Comparison of ENCODE assay signal across 9 cellular contexts in the genomic region with DNA sequence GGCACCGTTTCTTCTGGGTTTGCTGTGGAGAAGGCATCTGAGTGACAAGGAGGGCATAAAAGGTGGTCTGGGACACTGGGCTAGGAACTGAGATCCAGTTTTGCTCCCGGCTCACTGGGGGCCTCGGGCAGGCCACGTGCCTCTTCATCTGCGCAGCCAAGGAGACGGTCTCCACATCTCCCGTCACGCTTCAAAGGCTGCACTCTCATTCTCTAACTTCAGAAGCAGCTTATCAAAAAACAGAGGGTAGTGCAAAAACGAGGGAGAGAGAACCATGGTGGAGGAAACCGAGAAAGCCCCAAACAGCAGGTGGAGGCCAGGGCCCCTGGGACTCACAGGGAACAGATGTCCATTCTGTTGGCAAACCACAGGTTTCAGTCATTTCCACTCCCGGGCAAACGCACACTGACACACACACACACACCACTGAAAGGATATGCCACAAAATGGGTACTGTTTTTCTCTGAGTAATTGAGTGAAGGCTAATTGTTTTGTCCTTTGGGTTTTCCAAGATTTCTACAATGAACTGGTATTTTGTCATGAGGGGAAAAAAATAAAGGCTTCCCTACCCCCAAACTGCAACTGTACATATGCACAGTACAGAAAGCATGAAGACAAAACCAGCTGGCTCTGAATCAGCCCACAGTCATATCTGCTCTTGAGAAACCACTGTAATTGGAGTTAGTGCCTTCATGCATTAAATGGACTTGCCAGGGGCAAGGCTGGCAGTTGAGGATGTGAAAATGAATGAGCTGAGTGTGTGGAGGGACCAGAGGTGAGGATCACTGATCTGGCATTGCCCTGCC.
A peak's percentile ranks its signal among the peaks of the same experiment; 100 is the strongest.
DNase-seq lines count a peak whose midpoint lies in the region; ATAC-seq, FAIRE-seq and TF ChIP-seq lines count a peak whose summit lies in the region.
"Had no signal": no experiment of that assay in that cellular context is flagged by ENCODE, and none has a peak within 500 bp of the region (broad histone marks: within the 10 kb centered on the region; RNA-seq: fewer than 3 reads in every experiment).

No MANE protein-coding gene starts in this region.

- FAIRE-seq in astrocyte (lab: Jason Lieb, UNC) = no peak

- peak overlapping the region; percentile 76 for H4K91ac ChIP-seq in IMR-90 (ENCODE audit: insufficient read depth, low read depth, low read length)

- H3K79me2 ChIP-seq in astrocyte (ENCODE audit: insufficient read depth, low read length) = no peaks in the 10 kb centered on the region

- H3K9me3 Mint-ChIP-seq in astrocyte (ENCODE audit: unreplicated experiment) = peaks cover 2% of the 10 kb centered on the region
- no peaks in the 10 kb centered on the region for H3K9me3 Mint-ChIP-seq in immature natural killer cell
- H3K9me3 Mint-ChIP-seq: natural killer cell treated with Interleukin-12 subunit alpha and Interleukin-12 subunit beta and Interleukin-15 and Interleukin-18, amount 100 ng/mL, for 72 hours had no signal

- dilution Hi-C loops in IMR-90 (cut with HindIII; ENCODE audit: low sequenced_read_pairs, unreplicated experiment) = no loop called here

- peaks cover 6% of the 10 kb centered on the region for H3K36me3 Mint-ChIP-seq in astrocyte (ENCODE audit: low read depth, unreplicated experiment)
- no peaks in the 10 kb centered on the region for H3K36me3 Mint-ChIP-seq in immature natural killer cell
- H3K36me3 Mint-ChIP-seq: natural killer cell treated with Interleukin-12 subunit alpha and Interleukin-12 subunit beta and Interleukin-15 and Interleukin-18, amount 100 ng/mL, for 72 hours had no signal

- peak overlapping the region; percentile 88 for H2BK120ac ChIP-seq in IMR-90 (ENCODE audit: low read depth, low read length)

- no peak overlapping the region for H3K4me3 ChIP-seq in IMR-90 (ENCODE audit: insufficient read depth, low read depth, low read length)
- no peak overlapping the region for H3K4me3 ChIP-seq in astrocyte (ENCODE audit: insufficient read depth, low read depth, low read length)
- H3K4me3 ChIP-seq in gastrocnemius medialis = no peak overlapping the region

- H3K4me1 ChIP-seq in IMR-90 (ENCODE audit: control insufficient read depth, insufficient read depth, low read length) (peaks cover 34% of the 10 kb centered on the region), astrocyte (ENCODE audit: insufficient read depth, low read length) (peaks cover 51% of the 10 kb centered on the region), gastrocnemius medialis (peaks cover 38 to 54% of the 10 kb centered on the region in 2 donors)

- CTCF ChIA-PET in IMR-90 (lab: Yijun Ruan, JAX) = interaction anchor here (0.8 to 1.3 kb wide), 2 partner anchors 32 to 81 kb away, joined by 3 to 4 read pairs; no protein-coding TSS in a partner anchor

- H2AK9ac ChIP-seq in IMR-90 (replicated peaks; ENCODE audit: low read depth, low read length, poor library complexity) = peak overlapping the region; percentile 85

- H3K27ac ChIP-seq in IMR-90 (ENCODE audit: insufficient read depth, low read length) (peak overlapping the region; percentile 32; the same call in 1 of the 2 replicates), astrocyte (ENCODE audit: low read depth, low read length) (peak overlapping the region; percentile 36), gastrocnemius medialis (peak overlapping the region; percentile 63 to 86 (median 76))

- H3K36me3 ChIP-seq in IMR-90 (ENCODE audit: control insufficient read depth, insufficient read depth, low read length) (no peaks in the 10 kb centered on the region; the same call in 1 of the 2 replicates), astrocyte (ENCODE audit: insufficient read depth, low read length) (no peaks in the 10 kb centered on the region), gastrocnemius medialis (no peaks in the 10 kb centered on the region)

- 0 out of 2 replicates have a peak overlapping the region, but pooled peaks have one; percentile 19 for H3K56ac ChIP-seq in IMR-90 (ENCODE audit: extremely low read depth, insufficient read depth, low read length)

- no TSS peak for BruUV-seq in IMR-90 (replicated peaks; lab: Mats Ljungman, UMichigan)

- peak overlapping the region; percentile 71; the same call in 2 of the 3 replicates for H2BK15ac ChIP-seq in IMR-90 (ENCODE audit: low read depth, low read length)

- H4K5ac ChIP-seq in IMR-90 (ENCODE audit: low read depth, low read length) = peak overlapping the region; percentile 42; the same call in 1 of the 2 replicates

- TF ChIP-seq RAD21 in IMR-90 (IDR thresholded peaks at IDR 0.05; ENCODE audit: low read length) = no peak

- peak overlapping the region; percentile 95 for H2AK5ac ChIP-seq in IMR-90 (ENCODE audit: low read depth, low read length)

- intact Hi-C loops in IMR-90 (cut with micrococcal nuclease) (no loop called here), gastrocnemius medialis (cut with DNase I; ENCODE audit: low total_unique reads) (loop anchor here (1.0 kb wide), 1 partner anchor 72 kb away; a partner anchor contains a TSS)

- H3K9me1 ChIP-seq in IMR-90 (ENCODE audit: insufficient read depth, low read length) = peaks cover 61% of the 10 kb centered on the region

- H3K9ac ChIP-seq in IMR-90 (ENCODE audit: low read depth, low read length) = no peak overlapping the region; the same call in 1 of the 2 replicates
- H3K9ac ChIP-seq in astrocyte (ENCODE audit: low read length) = peak overlapping the region; percentile 36

- H2AFZ ChIP-seq in IMR-90 (replicated peaks; ENCODE audit: low read length, poor library complexity) (no peak overlapping the region), astrocyte (ENCODE audit: low read depth, low read length) (no peak overlapping the region)

- TF ChIP-seq POLR2A in IMR-90 (IDR thresholded peaks at IDR 0.05; ENCODE audit: low read depth, low read length) (no peak), gastrocnemius medialis (IDR thresholded peaks at IDR 0.05) (no peak)

- H3K9me3 ChIP-seq in IMR-90 (ENCODE audit: control insufficient read depth, insufficient read depth, low read length) (no peaks in the 10 kb centered on the region), astrocyte (ENCODE audit: insufficient read depth, low read depth, low read length) (no peaks in the 10 kb centered on the region), gastrocnemius medialis (no peaks in the 10 kb centered on the region)

- H3K79me1 ChIP-seq in IMR-90 (ENCODE audit: low read depth in 1 of 2, low read length in 2 of 2) = peaks cover 32 to 95% of the 10 kb centered on the region in 2 experiments

- H3K27ac Mint-ChIP-seq in astrocyte (ENCODE audit: unreplicated experiment) = no peak overlapping the region
- no peak overlapping the region for H3K27ac Mint-ChIP-seq in immature natural killer cell
- H3K27ac Mint-ChIP-seq: natural killer cell treated with Interleukin-12 subunit alpha and Interleukin-12 subunit beta and Interleukin-15 and Interleukin-18, amount 100 ng/mL, for 72 hours had no signal

- POLR2A ChIA-PET in IMR-90 (lab: Charles Lee; ENCODE audit: unreplicated experiment) = no interaction called here

- H3K4me3 Mint-ChIP-seq in astrocyte (ENCODE audit: unreplicated experiment) (peak overlapping the region; percentile 22), immature natural killer cell (no peak overlapping the region)
- H3K4me3 Mint-ChIP-seq: natural killer cell treated with Interleukin-12 subunit alpha and Interleukin-12 subunit beta and Interleukin-15 and Interleukin-18, amount 100 ng/mL, for 72 hours had no signal

- peak overlapping the region; percentile 61 for H3K14ac ChIP-seq in IMR-90 (replicated peaks; ENCODE audit: low read depth, low read length)

- in situ Hi-C loops in G401 (cut with HindIII; ENCODE audit: low sequenced_read_pairs) (no loop called here), IMR-90 (cut with MboI; ENCODE audit: low sequenced_read_pairs) (no loop called here), gastrocnemius medialis (cut with MboI; ENCODE audit: low sequenced_read_pairs in 4 of 4) (no loop called here)

- WGBS in IMR-90 (ENCODE audit: extremely low coverage in 2 of 2, insufficient read length in 1 of 2), 2 experiments = 94% methylated on average over 4 of the region's 12 CpGs; no CpG with 5 or more reads in 1 of the 2 experiments

- peak overlapping the region; percentile 13; the same call in 1 of the 2 replicates for H3K4me2 ChIP-seq in IMR-90 (ENCODE audit: low read depth, low read length)
- H3K4me2 ChIP-seq in astrocyte (ENCODE audit: low read length) = peak overlapping the region; percentile 47

- DNase-seq in G401 (ENCODE audit: low spot score) (peak; percentile 52), IMR-90 (peak; percentile 94), astrocyte (ENCODE audit: low read depth) (peak; percentile 77), gastrocnemius medialis (peak in 1 of 2 donors; percentile 30), globus pallidus (ENCODE audit: low spot score) (no peak), SW 1271 (lab: John Stamatoyannopoulos, UW) (no peak), immature natural killer cell (no peak)

- peak overlapping the region; percentile 74; the same call in 1 of the 2 replicates for H3K23ac ChIP-seq in IMR-90 (ENCODE audit: low read depth, low read length)

- H3K27me3 ChIP-seq in IMR-90 (ENCODE audit: control insufficient read depth, insufficient read depth, low read length) (no peaks in the 10 kb centered on the region), astrocyte (ENCODE audit: insufficient read depth, low read length) (no peaks in the 10 kb centered on the region), gastrocnemius medialis (no peaks in the 10 kb centered on the region)

- H3K4ac ChIP-seq in IMR-90 (ENCODE audit: low read depth, low read length) = peak overlapping the region; percentile 76

- peak overlapping the region; percentile 90 for H2BK5ac ChIP-seq in IMR-90 (ENCODE audit: low read depth, low read length, poor library complexity, severe bottlenecking)

- H3K18ac ChIP-seq in IMR-90 (ENCODE audit: low read depth, low read length) = peak overlapping the region; percentile 40; the same call in 1 of the 2 replicates

- TF ChIP-seq CTCF in IMR-90 (conservative IDR thresholded peaks at IDR 0.05; ENCODE audit: low read depth, low read length) = no peak
- TF ChIP-seq CTCF in astrocyte (IDR thresholded peaks at IDR 0.05; ENCODE audit: insufficient read depth, low read depth, low read length) = no peak
- no peak for TF ChIP-seq CTCF in gastrocnemius medialis (IDR thresholded peaks at IDR 0.05 in 4 of 5, conservative IDR thresholded peaks at IDR 0.05 in 1 of 5)

- ATAC-seq in GM19397 (IDR thresholded peaks at IDR 0.05; ENCODE audit: unreplicated experiment) (peak; percentile 35), IMR-90 (ENCODE audit: low read depth) (peak; percentile 63), gastrocnemius medialis (peak; percentile 38 to 40)

- peak overlapping the region; percentile 83 for H2BK20ac ChIP-seq in IMR-90 (ENCODE audit: low read depth, low read length)

- H4K20me1 ChIP-seq in IMR-90 (ENCODE audit: insufficient read depth, low read length) (peaks cover 6% of the 10 kb centered on the region; the same call in 1 of the 2 replicates), astrocyte (ENCODE audit: insufficient read depth, low read length) (no peaks in the 10 kb centered on the region)

- H3K4me1 Mint-ChIP-seq in astrocyte (ENCODE audit: low read depth, unreplicated experiment) = peaks cover 53% of the 10 kb centered on the region
- H3K4me1 Mint-ChIP-seq in immature natural killer cell = no peaks in the 10 kb centered on the region

- H3K27me3 Mint-ChIP-seq in astrocyte (ENCODE audit: low read depth, unreplicated experiment) (no peaks in the 10 kb centered on the region), immature natural killer cell (ENCODE audit: low read depth in 3 of 3) (peaks cover 0 to 8% (median 4%) of the 10 kb centered on the region in 3 donors)

- H4K8ac ChIP-seq in IMR-90 (ENCODE audit: low read depth in 2 of 2, low read length in 2 of 2) = peak overlapping the region; percentile 23 to 84

Comparison
In these comparisons a context has a peak if more than half of its experiments do, and no peak if none do; other contexts are left out.
1. DNase-seq: peak in G401 (single experiment), IMR-90 (single experiment) and astrocyte (single experiment); none in globus pallidus (single experiment), SW 1271 (0 of 2) and immature natural killer cell (0 of 3).
2. Peak in every context shown above with its lines, with median percentiles within 50 percentile points of each other: ATAC-seq and H3K27ac ChIP-seq.